Comparison of ENCODE assay signal across 10 cellular contexts in the genomic region with DNA sequence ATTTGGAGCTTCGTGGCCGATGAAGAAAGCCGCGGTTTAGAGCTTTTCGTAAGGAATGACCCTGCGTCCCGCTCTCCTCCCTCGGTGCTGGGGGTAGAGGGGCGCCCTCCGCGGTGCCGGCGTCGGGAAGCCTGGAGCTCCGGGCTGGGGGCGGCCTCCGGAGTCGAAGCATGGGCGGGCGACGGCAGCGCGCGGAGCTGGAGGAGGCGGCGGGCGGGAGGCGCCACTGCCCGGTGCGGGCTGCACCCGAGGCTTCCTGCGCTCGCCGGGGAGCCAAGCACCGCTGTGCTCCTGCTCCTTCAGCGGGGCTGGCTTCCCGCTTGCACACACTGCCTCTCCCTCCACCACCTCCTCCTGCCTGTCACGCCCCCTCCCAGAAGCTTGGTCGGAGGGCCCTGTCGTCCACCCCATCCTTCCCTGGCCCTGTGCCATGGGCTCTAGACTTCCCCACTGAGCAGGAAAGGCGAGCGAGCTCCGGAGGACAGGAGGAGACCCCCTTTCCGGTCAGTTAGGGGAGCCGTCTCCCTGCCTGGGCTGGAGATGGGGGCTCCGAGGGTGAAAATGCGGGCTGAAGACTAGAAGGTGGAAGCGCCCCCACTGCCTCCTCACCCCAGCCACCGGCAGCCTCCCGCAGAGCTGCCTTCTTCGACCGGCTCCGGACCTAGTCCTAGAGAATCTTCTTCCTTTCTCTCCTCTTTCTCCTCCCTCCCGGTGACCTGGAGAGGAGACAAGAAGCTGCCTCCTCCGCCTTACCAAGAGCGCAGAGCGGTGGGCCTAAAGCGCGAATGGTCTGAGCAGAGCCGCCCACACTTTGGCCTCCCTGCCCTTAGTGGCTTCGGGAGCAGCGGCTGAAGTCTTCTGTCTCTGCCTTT. TPM values are rescaled to one million over a fixed set of nuclear protein-coding genes. Genes with fewer than 3 reads are reported as not detected.
DNase-seq lines count a peak whose midpoint lies in the region; ATAC-seq and TF ChIP-seq lines count a peak whose summit lies in the region.
"Had no signal": no experiment of that assay in that cellular context is flagged by ENCODE, and none has a peak within 500 bp of the region (broad histone marks: within the 10 kb centered on the region; RNA-seq: fewer than 3 reads in every experiment).

No MANE protein-coding gene starts in this region.

- H2AFZ ChIP-seq in PC-9: no peak overlapping the region

- DNase-seq in activated CD4-positive, alpha-beta T cell treated with anti-CD3 and anti-CD28 coated beads for 48 hours: peak; percentile 7
- no peak for DNase-seq in activated CD4-positive, alpha-beta T cell treated with anti-CD3 and anti-CD28 coated beads, Interleukin-2, amount 50 U/mL, for 4 hours
- DNase-seq in astrocyte of the cerebellum (ENCODE audit: low read depth) (no peak), PC-9 (no peak)
- DNase-seq: CD4-positive, CD25-positive, alpha-beta regulatory T cell had no signal

- BruUV-seq in PC-9 (replicated peaks; lab: Mats Ljungman, UMichigan): no TSS peak

- H3K4me2 ChIP-seq in PC-9: no peak overlapping the region

- POLR2A ChIA-PET in PC-9 (lab: Charles Lee; ENCODE audit: unreplicated experiment): no interaction called here

- no peaks in the 10 kb centered on the region for H3K9me3 ChIP-seq in iPS-18a (ENCODE audit: control insufficient read depth, low read depth, low read length)
- no peaks in the 10 kb centered on the region for H3K9me3 ChIP-seq in thymus (ENCODE audit: control insufficient read depth)
- H3K9me3 ChIP-seq in PC-9 (ENCODE audit: insufficient read depth, low read depth): no peaks in the 10 kb centered on the region

- H4K20me1 ChIP-seq in PC-9 (ENCODE audit: insufficient read depth): 0 out of 2 replicates have a peak, but pooled peaks cover 4% of the 10 kb centered on the region

- H3K27ac ChIP-seq in iPS-18a (ENCODE audit: low read length): no peak overlapping the region
- H3K27ac ChIP-seq in thymus (ENCODE audit: low read depth): no peak overlapping the region
- H3K27ac ChIP-seq in PC-9: no peak overlapping the region

- H3K9ac ChIP-seq in iPS-18a (ENCODE audit: low read length): peak overlapping the region; percentile 0

- H3K27me3 ChIP-seq in iPS-18a (ENCODE audit: control insufficient read depth, insufficient read depth, low read length) (peaks cover 74% of the 10 kb centered on the region), thymus (ENCODE audit: control insufficient read depth, insufficient read depth) (peaks cover 49% of the 10 kb centered on the region), PC-9 (ENCODE audit: insufficient read depth, low read depth) (peaks cover 68% of the 10 kb centered on the region)

- H3K9me2 ChIP-seq in PC-9 (ENCODE audit: insufficient read depth): no peaks in the 10 kb centered on the region

- in situ Hi-C loops in astrocyte of the cerebellum (cut with HindIII; ENCODE audit: low sequenced_read_pairs): no loop called here

- no peaks in the 10 kb centered on the region for H3K79me2 ChIP-seq in PC-9 (ENCODE audit: low read depth)

- TF ChIP-seq CTCF in astrocyte of the cerebellum (IDR thresholded peaks at IDR 0.05; ENCODE audit: low read depth, low read length, missing control alignments): no peak
- no peak for TF ChIP-seq CTCF in PC-9 (conservative IDR thresholded peaks at IDR 0.05)

- peaks cover 7% of the 10 kb centered on the region for H3K4me1 ChIP-seq in iPS-18a (ENCODE audit: control insufficient read depth, low read depth, low read length)
- no peaks in the 10 kb centered on the region for H3K4me1 ChIP-seq in thymus (ENCODE audit: control insufficient read depth, insufficient read depth, low read length)
- H3K4me1 ChIP-seq in PC-9 (replicated peaks; ENCODE audit: insufficient read depth): no peaks in the 10 kb centered on the region

- CTCF ChIA-PET in PC-9 (lab: Charles Lee): no interaction called here

- intact Hi-C loops in PC-9 (cut with micrococcal nuclease; ENCODE audit: unreplicated experiment): no loop called here

- 15% methylated on average over 62 of the region's 62 CpGs for WGBS in thymus

- H3K36me3 ChIP-seq in iPS-18a (ENCODE audit: control insufficient read depth, low read depth, low read length) (peaks cover 9% of the 10 kb centered on the region), thymus (ENCODE audit: control insufficient read depth, insufficient read depth) (no peaks in the 10 kb centered on the region), PC-9 (ENCODE audit: low read depth) (no peaks in the 10 kb centered on the region)

- ATAC-seq in HG03139 (IDR thresholded peaks at IDR 0.05; ENCODE audit: unreplicated experiment) (no peak), HG02798 (IDR thresholded peaks at IDR 0.05; ENCODE audit: poor library complexity, unreplicated experiment) (no peak)
- ATAC-seq: activated CD4-positive, CD25-positive, alpha-beta regulatory T cell treated with anti-CD3 and anti-CD28 coated beads, Interleukin-2, amount 50 U/mL, for 24 hours had no signal

- H3K4me3 ChIP-seq in astrocyte of the cerebellum (ENCODE audit: low read depth, low read length) (peak overlapping the region; percentile 55), iPS-18a (ENCODE audit: low read length) (peak overlapping the region; percentile 64), thymus (ENCODE audit: low read length) (peak overlapping the region; percentile 40), PC-9 (no peak overlapping the region)

- H3F3A ChIP-seq in PC-9 (ENCODE audit: insufficient read depth, low read depth): no peaks in the 10 kb centered on the region

RNA-seq across cellular contexts. Expression of gene CDH4, which starts 1.8 kb away (rescaled TPM):
- 0.34 TPM for polyA plus RNA-seq in thymus
- total RNA-seq in PC-9 (2021): not detected in 2 replicates
